16 cellular contexts compared by ENCODE assay signal in genomic region chr20:36175475-36175995, GRCh38. TPM values are rescaled to one million over a fixed set of nuclear protein-coding genes. Genes with fewer than 3 reads are reported as not detected.
DNase-seq lines count a peak whose midpoint lies in the region; ATAC-seq and TF ChIP-seq lines count a peak whose summit lies in the region.
"Had no signal": no experiment of that assay in that cellular context is flagged by ENCODE, and none has a peak within 500 bp of the region (broad histone marks: within the 10 kb centered on the region; RNA-seq: fewer than 3 reads in every experiment).

No MANE protein-coding gene starts in this region.

- H3K9me3 ChIP-seq in colonic mucosa = no peaks in the 10 kb centered on the region

- H3K36me3 ChIP-seq in colonic mucosa = no peaks in the 10 kb centered on the region

- ATAC-seq in GM18511 (IDR thresholded peaks at IDR 0.05; ENCODE audit: unreplicated experiment) (no peak), HG03039 (IDR thresholded peaks at IDR 0.05; ENCODE audit: unreplicated experiment) (no peak)
- ATAC-seq: Right ventricle myocardium inferior had no signal

- in situ Hi-C loops in KBM-7 (cut with MboI; ENCODE audit: low pct_unique_long_range_greater_than_20kb, low sequenced_read_pairs) = no loop called here

- H3K9ac ChIP-seq in colonic mucosa (ENCODE audit: low read depth in 2 of 2, low read length in 2 of 2) = no peak overlapping the region

- H3K27ac ChIP-seq in colonic mucosa = no peak overlapping the region

- intact Hi-C loops in colonic mucosa (cut with DNase I) = no loop called here

- TF ChIP-seq CTCF in colonic mucosa (IDR thresholded peaks at IDR 0.05) = no peak

- DNase-seq in NCI-H524 (lab: John Stamatoyannopoulos, UW) = peak; percentile 71 to 80
- no peak for DNase-seq in NCI-H524 treated with DMSO at 0.1 percent for 48 hours (lab: John Stamatoyannopoulos, UW)
- DNase-seq in OCI-M1 (lab: John Stamatoyannopoulos, UW) = peak; percentile 44
- peak; percentile 96 to 98 for DNase-seq in cerebellar nuclear complex (lab: John Stamatoyannopoulos, UW)
- DNase-seq in KBM-7 = no peak
- DNase-seq in colonic mucosa = no peak
- DNase-seq: 8988T; H7; MV-4-11; NCI-H1417 treated with DMSO at 0.1 percent for 48 hours; NCI-H2029 treated with DMSO at 0.1 percent for 48 hours; NCI-H526; NK-92 treated with Interleukin-12 subunit alpha and Interleukin-12 subunit beta, amount 100 ng/mL, for 24 hours had no signal

- no peak overlapping the region for H3K4me3 ChIP-seq in colonic mucosa

- H3K4me1 ChIP-seq in colonic mucosa = no peaks in the 10 kb centered on the region

- no peaks in the 10 kb centered on the region for H3K27me3 ChIP-seq in colonic mucosa

RNA-seq across cellular contexts. Expression of gene EPB41L1, which starts 21.0 kb away (rescaled TPM):
- 10 to 100 TPM; 40.3 to 59.2 TPM for total RNA-seq in colonic mucosa

Comparison
In these comparisons a context has a peak if more than half of its experiments do, and no peak if none do; other contexts are left out.
1. DNase-seq: peak in NCI-H524 (2 of 2), OCI-M1 (single experiment) and cerebellar nuclear complex (2 of 2); none in NCI-H524 treated with DMSO at 0.1 percent for 48 hours (single experiment), KBM-7 (single experiment) and colonic mucosa (single experiment).